ENCODE assay signal across 1 cellular context in genomic region chr3:45964139-45964538, GRCh38.
TF ChIP-seq lines count a peak whose summit lies in the region.

No MANE protein-coding gene starts in this region.

TF ChIP-seq in GM12878, 131 proteins besides CTCF, POLR2A, EP300 and RAD21:
- TF ChIP-seq BCL11A (IDR thresholded peaks at IDR 0.05; ENCODE audit: low read depth, low read length) (peak; percentile 21; the same call in 1 of the 2 replicates), SPI1 (IDR thresholded peaks at IDR 0.05; ENCODE audit: borderline replicate concordance, insufficient read depth, low read depth, low read length) (0 out of 2 replicates have a peak, but pooled peaks have one; percentile 7), PKNOX1 (IDR thresholded peaks at IDR 0.05) (peak; percentile 69), EGR1 (IDR thresholded peaks at IDR 0.05; ENCODE audit: borderline replicate concordance in 1 of 2, low read depth in 2 of 2, low read length in 2 of 2) (peak in 1 of 2 experiments; percentile 7; a peak in 1 of 3 replicates), NFYA (IDR thresholded peaks at IDR 0.05; ENCODE audit: borderline replicate concordance, low read depth, low read length) (no peak), IKZF1 (conservative IDR thresholded peaks at IDR 0.05) (peak; percentile 50; the same call in 1 of the 2 replicates), CREM (IDR thresholded peaks at IDR 0.05; ENCODE audit: low read depth) (peak; percentile 87), NFIC (IDR thresholded peaks at IDR 0.05; ENCODE audit: low read depth, low read length) (peak; percentile 73; the same call in 1 of the 2 replicates), YY1 (IDR thresholded peaks at IDR 0.05; ENCODE audit: low read depth, low read length) (peak; percentile 91), CUX1 (IDR thresholded peaks at IDR 0.05; ENCODE audit: insufficient replicate concordance, low read depth, low read length) (no peak), RUNX3 (IDR thresholded peaks at IDR 0.05; ENCODE audit: low read length) (peak; percentile 90), WRNIP1 (IDR thresholded peaks at IDR 0.05; ENCODE audit: borderline replicate concordance, low read depth, low read length) (no peak), EED (IDR thresholded peaks at IDR 0.05; ENCODE audit: low read depth) (peak; percentile 86), FOS (IDR thresholded peaks at IDR 0.05; ENCODE audit: borderline replicate concordance, extremely low read depth, insufficient read length) (no peak), ETV6 (conservative IDR thresholded peaks at IDR 0.05 in 1 of 2, IDR thresholded peaks at IDR 0.05 in 1 of 2; ENCODE audit: borderline replicate concordance in 1 of 2, low read depth in 1 of 2) (peak in 1 of 2 experiments; percentile 92; a peak in 2 of 4 replicates), IRF4 (IDR thresholded peaks at IDR 0.05; ENCODE audit: low read depth, low read length) (peak; percentile 68; the same call in 1 of the 2 replicates), FOXM1 (IDR thresholded peaks at IDR 0.05; ENCODE audit: low read depth, low read length) (peak; percentile 52; the same call in 1 of the 2 replicates), CHD4 (IDR thresholded peaks at IDR 0.05) (no peak), MEF2A (IDR thresholded peaks at IDR 0.05; ENCODE audit: insufficient read depth, low read depth, low read length) (0 out of 2 replicates have a peak, but pooled peaks have one; percentile 8), BCL3 (IDR thresholded peaks at IDR 0.05; ENCODE audit: borderline replicate concordance, insufficient read depth, low read depth, low read length, poor library complexity, severe bottlenecking) (peak; percentile 62), ATF7 (IDR thresholded peaks at IDR 0.05; ENCODE audit: low read depth) (0 out of 2 replicates have a peak, but pooled peaks have one; percentile 25), CBFB (IDR thresholded peaks at IDR 0.05; ENCODE audit: low read depth) (peak; percentile 60; the same call in 1 of the 2 replicates), SMAD5 (IDR thresholded peaks at IDR 0.05; ENCODE audit: low read depth) (no peak), IKZF2 (IDR thresholded peaks at IDR 0.05) (peak in 1 of 2 experiments; percentile 33; a peak in 1 of 4 replicates), CREB1 (IDR thresholded peaks at IDR 0.05; ENCODE audit: low read depth) (peak; percentile 66; the same call in 1 of the 2 replicates), SUZ12 (IDR thresholded peaks at IDR 0.05; ENCODE audit: unreplicated experiment) (no peak), HDAC6 (IDR thresholded peaks at IDR 0.05; ENCODE audit: unreplicated experiment) (no peak), JUNB (IDR thresholded peaks at IDR 0.05) (peak; percentile 91)
